In genomic region chr14:75393794-75394193, GRCh38 we compare ENCODE assay signal across 26 cellular contexts.
"Had no signal": no experiment of that assay in that cellular context is flagged by ENCODE, and none has a peak within 500 bp of the region (broad histone marks: within the 10 kb centered on the region; RNA-seq: fewer than 3 reads in every experiment).

No MANE protein-coding gene starts in this region.

- H3K9me3 ChIP-seq: colonic mucosa, lower lobe of right lung, sigmoid colon, thoracic aorta, upper lobe of left lung had no signal

- ATAC-seq: heart right ventricle; left colon; left ventricle myocardium superior; lower lobe of right lung; psoas muscle; right cardiac atrium; stimulated activated naive B cell treated with anti-CD40 and anti-IgM and Interleukin-4, amounts not matched to agents 10 μg/mL and 1 μg/mL and 100 μg/mL, for 72 hours had no signal

- FAIRE-seq: endothelial cell of umbilical vein, urothelium cell line had no signal

- H3K27ac ChIP-seq: colonic mucosa, esophagus squamous epithelium, heart right ventricle, lower lobe of right lung, neural progenitor cell, psoas muscle, sigmoid colon, spleen, thoracic aorta, tibial nerve, upper lobe of left lung had no signal

- H3K4me1 ChIP-seq: colonic mucosa, esophagus squamous epithelium, heart right ventricle, lower lobe of right lung, psoas muscle, sigmoid colon, spleen, tibial nerve, upper lobe of left lung had no signal

- H3K36me3 ChIP-seq: colonic mucosa, esophagus squamous epithelium, heart right ventricle, lower lobe of right lung, neural progenitor cell, sigmoid colon, spleen, thoracic aorta, tibial nerve, upper lobe of left lung had no signal

- DNase-seq: colonic mucosa; effector CD8-positive, alpha-beta T cell; esophagus squamous epithelium; foreskin melanocyte; glutamatergic neuron; heart right ventricle; hippocampal formation; immature natural killer cell; islet precursor cell; kidney glomerular epithelial cell; left colon; left ventricle myocardium superior; lower lobe of right lung; nucleus accumbens; psoas muscle; right cardiac atrium; sigmoid colon; spleen; stimulated activated CD4-positive, alpha-beta T cell treated with anti-CD3 and anti-CD28 coated beads, Interleukin-2, amount 100 ng/mL, for 48 hours; stimulated activated naive B cell treated with anti-CD40 and anti-IgM and Interleukin-4, amounts not matched to agents 10 μg/mL and 1 μg/mL and 100 μg/mL, for 72 hours; upper lobe of left lung had no signal

- H3K4me3 ChIP-seq: colonic mucosa, esophagus squamous epithelium, heart right ventricle, lower lobe of right lung, neural progenitor cell, psoas muscle, sigmoid colon, spleen, thoracic aorta, tibial nerve, upper lobe of left lung had no signal

- H3K27me3 ChIP-seq: colonic mucosa, esophagus squamous epithelium, heart right ventricle, neural progenitor cell, sigmoid colon, spleen, tibial nerve, upper lobe of left lung had no signal
